Comparison of ENCODE assay signal across 8 cellular contexts in genomic region chr14:24298892-24299254, GRCh38. TPM values are rescaled to one million over a fixed set of nuclear protein-coding genes. Genes with fewer than 3 reads are reported as not detected.
DNase-seq lines count a peak whose midpoint lies in the region; ATAC-seq and TF ChIP-seq lines count a peak whose summit lies in the region.

No MANE protein-coding gene starts in this region.

- intact Hi-C loops in Right ventricle myocardium superior (cut with DNase I) (no loop called here), cardiac septum (cut with DNase I) (loop anchor here (1.0 kb wide), 1 partner anchor 57 kb away; the partner anchor contains the start of gene TINF2), mucosa of descending colon (cut with DNase I, micrococcal nuclease) (loop anchor here in 1 of 2 donors (5.0 kb wide), 1 partner anchor 57 kb away; the partner anchor contains the start of gene TINF2)

- H4K20me1 ChIP-seq in OCI-LY1 (ENCODE audit: insufficient read depth, low read length), result no peaks in the 10 kb centered on the region

- peaks cover 27% of the 10 kb centered on the region for H3K4me1 ChIP-seq in OCI-LY1 (ENCODE audit: insufficient read depth, low read length, severe bottlenecking)
- peaks cover 26% of the 10 kb centered on the region for H3K4me1 ChIP-seq in mucosa of descending colon (ENCODE audit: low read depth)

- peak overlapping the region; percentile 98 for H3K4me2 ChIP-seq in OCI-LY1 (ENCODE audit: low read length)

- H3K36me3 ChIP-seq in OCI-LY1 (ENCODE audit: insufficient read depth, low read length) (peaks cover 43% of the 10 kb centered on the region), mucosa of descending colon (ENCODE audit: low read depth) (peaks cover 7% of the 10 kb centered on the region)

- H3K4me3 ChIP-seq in OCI-LY1 (ENCODE audit: low read depth, low read length, poor library complexity, severe bottlenecking) (peak overlapping the region; percentile 83), mucosa of descending colon (peak overlapping the region; percentile 61)

- no peaks in the 10 kb centered on the region for H3K79me2 ChIP-seq in OCI-LY1 (ENCODE audit: insufficient read depth, low read length)

- TF ChIP-seq CTCF in OCI-LY1 (IDR thresholded peaks at IDR 0.05; ENCODE audit: low read length) (no peak), mucosa of descending colon (IDR thresholded peaks at IDR 0.05) (no peak)

- H3F3A ChIP-seq in OCI-LY1 (ENCODE audit: insufficient read depth, low read length), result 0 out of 2 replicates have a peak, but pooled peaks cover 4% of the 10 kb centered on the region

- DNase-seq in Right ventricle myocardium superior (no peak), cardiac septum (ENCODE audit: low spot score) (no peak), dermis blood vessel endothelial cell (peak; percentile 62), mucosa of descending colon (peak in 1 of 3 donors; percentile 45), NCI-H526 treated with DMSO at 0.1 percent for 48 hours (lab: John Stamatoyannopoulos, UW) (no peak), NCI-H128 (lab: John Stamatoyannopoulos, UW; ENCODE audit: unreplicated experiment) (no peak)

- H3K9me2 ChIP-seq in OCI-LY1 (ENCODE audit: low read depth, low read length), result no peaks in the 10 kb centered on the region

- H3K27me3 ChIP-seq in OCI-LY1 (ENCODE audit: insufficient read depth, low read length), result no peaks in the 10 kb centered on the region

- no peak overlapping the region for H3K27ac ChIP-seq in OCI-LY1 (ENCODE audit: low read depth, low read length, poor library complexity, severe bottlenecking)

- peak overlapping the region; percentile 80 for H3K9ac ChIP-seq in OCI-LY1 (ENCODE audit: low read length)

- H3K9me3 ChIP-seq in OCI-LY1 (ENCODE audit: low read length), result no peaks in the 10 kb centered on the region
- H3K9me3 ChIP-seq in mucosa of descending colon, result no peaks in the 10 kb centered on the region

- no peak overlapping the region for H2AFZ ChIP-seq in OCI-LY1 (ENCODE audit: low read length)

- ATAC-seq in Right ventricle myocardium superior (ENCODE audit: poor library complexity) (peak; percentile 4), mucosa of descending colon (peak; percentile 39), HG03439 (IDR thresholded peaks at IDR 0.05; ENCODE audit: unreplicated experiment) (no peak)

RNA-seq across cellular contexts. Expression of gene DHRS1, which starts 0.7 kb away (rescaled TPM):
- total RNA-seq in Right ventricle myocardium superior (5.2 TPM), cardiac septum (8.5 TPM), dermis blood vessel endothelial cell (10.6 and 16.7 TPM in 2 replicates), mucosa of descending colon (10 to 100 TPM; 30.6 to 56.9 (median 54.9) TPM)

RNA-seq across cellular contexts. Expression of gene NOP9, which starts 0.8 kb away (rescaled TPM):
- 23.4 TPM for total RNA-seq in Right ventricle myocardium superior
- total RNA-seq in cardiac septum, result 28.3 TPM
- total RNA-seq in dermis blood vessel endothelial cell, result 30.1 and 33.5 TPM in 2 replicates
- 10 to 100 TPM; 24.1 to 29.2 (median 29.1) TPM for total RNA-seq in mucosa of descending colon

RNA-seq across cellular contexts. Expression of gene CIDEB, which starts 8.9 kb away (rescaled TPM):
- total RNA-seq in Right ventricle myocardium superior (2.9 TPM), cardiac septum (2.4 TPM), dermis blood vessel endothelial cell (4.6 and 7.5 TPM in 2 replicates), mucosa of descending colon (10 to 100 TPM in 2 of 3 donors, 1 to 10 TPM in 1; 8.5 to 15.8 (median 12.1) TPM)

RNA-seq across cellular contexts. Expression of gene LTB4R2, which starts 11.1 kb away (rescaled TPM):
- total RNA-seq in Right ventricle myocardium superior (0.65 TPM), cardiac septum (2.2 TPM), dermis blood vessel endothelial cell (5.9 and 9.7 TPM in 2 replicates), mucosa of descending colon (1 to 10 TPM; 3.7 to 6.3 (median 5.0) TPM)

RNA-seq across cellular contexts. Expression of gene LTB4R, which starts 12.4 kb away (rescaled TPM):
- total RNA-seq in Right ventricle myocardium superior, result 1.8 TPM
- 1.8 TPM for total RNA-seq in cardiac septum
- 3.5 and 3.6 TPM in 2 replicates for total RNA-seq in dermis blood vessel endothelial cell
- total RNA-seq in mucosa of descending colon, result 1 to 10 TPM; 3.4 to 6.1 (median 3.8) TPM
